Comparison of ENCODE assay signal across 1 cellular context in the genomic region with DNA sequence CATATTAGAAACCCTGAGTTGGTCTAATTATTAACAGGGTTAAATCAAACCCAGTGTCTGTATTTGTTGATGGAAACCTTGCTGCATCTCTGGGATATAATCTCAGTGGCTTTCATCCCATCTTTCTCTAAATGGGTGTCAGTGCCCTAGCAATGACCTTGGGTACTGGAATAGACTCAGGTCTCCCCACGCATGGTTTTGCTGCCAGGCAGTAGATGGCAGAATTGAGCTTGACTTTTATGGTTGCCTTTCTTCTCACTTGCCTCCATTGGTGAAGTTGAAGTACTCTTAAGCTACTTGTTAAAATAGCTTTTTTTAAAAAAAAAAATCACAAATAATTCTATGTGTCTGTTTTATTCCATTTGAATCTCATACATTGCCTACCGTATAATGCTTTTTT.
TF ChIP-seq lines count a peak whose summit lies in the region.

No MANE protein-coding gene starts in this region.

TF ChIP-seq in HepG2, 621 proteins besides CTCF, POLR2A, EP300 and RAD21:
- TF ChIP-seq, protein P1, sequence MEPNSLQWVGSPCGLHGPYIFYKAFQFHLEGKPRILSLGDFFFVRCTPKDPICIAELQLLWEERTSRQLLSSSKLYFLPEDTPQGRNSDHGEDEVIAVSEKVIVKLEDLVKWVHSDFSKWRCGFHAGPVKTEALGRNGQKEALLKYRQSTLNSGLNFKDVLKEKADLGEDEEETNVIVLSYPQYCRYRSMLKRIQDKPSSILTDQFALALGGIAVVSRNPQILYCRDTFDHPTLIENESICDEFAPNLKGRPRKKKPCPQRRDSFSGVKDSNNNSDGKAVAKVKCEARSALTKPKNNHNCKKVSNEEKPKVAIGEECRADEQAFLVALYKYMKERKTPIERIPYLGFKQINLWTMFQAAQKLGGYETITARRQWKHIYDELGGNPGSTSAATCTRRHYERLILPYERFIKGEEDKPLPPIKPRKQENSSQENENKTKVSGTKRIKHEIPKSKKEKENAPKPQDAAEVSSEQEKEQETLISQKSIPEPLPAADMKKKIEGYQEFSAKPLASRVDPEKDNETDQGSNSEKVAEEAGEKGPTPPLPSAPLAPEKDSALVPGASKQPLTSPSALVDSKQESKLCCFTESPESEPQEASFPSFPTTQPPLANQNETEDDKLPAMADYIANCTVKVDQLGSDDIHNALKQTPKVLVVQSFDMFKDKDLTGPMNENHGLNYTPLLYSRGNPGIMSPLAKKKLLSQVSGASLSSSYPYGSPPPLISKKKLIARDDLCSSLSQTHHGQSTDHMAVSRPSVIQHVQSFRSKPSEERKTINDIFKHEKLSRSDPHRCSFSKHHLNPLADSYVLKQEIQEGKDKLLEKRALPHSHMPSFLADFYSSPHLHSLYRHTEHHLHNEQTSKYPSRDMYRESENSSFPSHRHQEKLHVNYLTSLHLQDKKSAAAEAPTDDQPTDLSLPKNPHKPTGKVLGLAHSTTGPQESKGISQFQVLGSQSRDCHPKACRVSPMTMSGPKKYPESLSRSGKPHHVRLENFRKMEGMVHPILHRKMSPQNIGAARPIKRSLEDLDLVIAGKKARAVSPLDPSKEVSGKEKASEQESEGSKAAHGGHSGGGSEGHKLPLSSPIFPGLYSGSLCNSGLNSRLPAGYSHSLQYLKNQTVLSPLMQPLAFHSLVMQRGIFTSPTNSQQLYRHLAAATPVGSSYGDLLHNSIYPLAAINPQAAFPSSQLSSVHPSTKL (CRISPR knock-in tag; IDR thresholded peaks at IDR 0.05), result no peak
- TF ChIP-seq MAFK (conservative IDR thresholded peaks at IDR 0.05 in 1 of 2, IDR thresholded peaks at IDR 0.05 in 1 of 2; ENCODE audit: low read length in 2 of 2) (no peak), STAG1 (CRISPR knock-in tag; IDR thresholded peaks at IDR 0.05) (peak; percentile 26; the same call in 1 of the 2 replicates), JUN (CRISPR knock-in tag; IDR thresholded peaks at IDR 0.05) (no peak), ZNF441 (CRISPR knock-in tag; IDR thresholded peaks at IDR 0.05; ENCODE audit: borderline replicate concordance) (peak; percentile 100), SNRNP70 (IDR thresholded peaks at IDR 0.05; ENCODE audit: low read depth, low read length) (no peak), AKAP8 (CRISPR knock-in tag; IDR thresholded peaks at IDR 0.05) (no peak), ZNF891 (CRISPR knock-in tag; IDR thresholded peaks at IDR 0.05) (no peak), NR2C2 (CRISPR knock-in tag; IDR thresholded peaks at IDR 0.05; ENCODE audit: borderline replicate concordance) (no peak)
